ENCODE assay signal across 1 cellular context in the genomic region with DNA sequence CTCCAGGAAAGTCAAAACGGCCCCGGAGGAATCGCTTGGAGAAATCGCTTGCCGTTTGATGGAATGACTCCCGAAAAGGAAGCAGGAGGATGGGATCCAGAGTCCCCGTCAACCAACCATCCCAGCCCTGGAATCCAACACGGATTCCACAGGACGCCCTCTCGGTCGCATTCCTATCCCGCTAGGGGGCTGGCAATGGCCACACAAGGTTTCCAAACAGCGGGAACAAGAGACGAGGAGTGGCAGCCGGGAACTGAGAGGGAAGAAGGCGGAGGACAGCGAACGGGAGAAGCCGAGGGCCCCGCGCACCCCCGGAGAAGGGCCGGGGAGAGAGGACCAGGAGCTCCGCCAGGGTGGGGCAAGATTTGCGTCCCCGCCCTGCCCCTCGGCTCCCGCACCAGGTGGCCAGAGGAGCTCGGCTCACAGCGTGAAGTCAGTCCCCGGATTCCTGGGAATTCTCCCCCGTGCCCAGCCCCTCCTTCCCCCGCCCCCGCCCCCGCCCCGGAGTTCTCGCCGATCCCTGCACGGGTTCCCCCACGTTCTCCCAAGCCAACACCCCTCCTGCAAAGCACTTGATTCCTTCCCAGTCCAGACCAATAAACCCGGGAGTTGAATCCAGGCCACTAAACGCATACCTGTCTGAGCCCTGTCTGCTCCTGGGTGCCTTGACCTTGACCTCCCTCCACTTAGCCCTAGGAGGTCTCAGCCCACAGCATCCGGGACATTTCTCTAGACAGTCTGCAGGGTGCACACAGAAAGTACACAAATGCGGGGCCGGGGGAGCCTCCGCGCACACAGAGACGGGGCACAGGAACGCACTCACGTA.
TF ChIP-seq lines count a peak whose summit lies in the region.

No MANE protein-coding gene starts in this region.

TF ChIP-seq in HepG2, 621 proteins besides CTCF, POLR2A, EP300 and RAD21:
- TF ChIP-seq RXRB (CRISPR knock-in tag; IDR thresholded peaks at IDR 0.05; ENCODE audit: borderline replicate concordance) (no peak), ZNF766 (CRISPR knock-in tag; IDR thresholded peaks at IDR 0.05; ENCODE audit: borderline replicate concordance) (no peak)
- TF ChIP-seq, protein P1, sequence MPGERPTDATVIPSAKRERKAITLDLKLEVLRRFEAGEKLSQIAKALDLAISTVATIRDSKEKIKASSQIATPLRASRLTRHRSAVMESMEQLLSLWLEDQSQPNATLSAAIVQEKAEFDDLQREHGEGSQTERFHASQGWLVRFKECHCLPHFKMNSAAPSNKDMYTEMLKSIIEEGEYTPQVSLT (CRISPR knock-in tag; IDR thresholded peaks at IDR 0.05; ENCODE audit: borderline replicate concordance, low read depth) = no peak
- TF ChIP-seq, protein P2, sequence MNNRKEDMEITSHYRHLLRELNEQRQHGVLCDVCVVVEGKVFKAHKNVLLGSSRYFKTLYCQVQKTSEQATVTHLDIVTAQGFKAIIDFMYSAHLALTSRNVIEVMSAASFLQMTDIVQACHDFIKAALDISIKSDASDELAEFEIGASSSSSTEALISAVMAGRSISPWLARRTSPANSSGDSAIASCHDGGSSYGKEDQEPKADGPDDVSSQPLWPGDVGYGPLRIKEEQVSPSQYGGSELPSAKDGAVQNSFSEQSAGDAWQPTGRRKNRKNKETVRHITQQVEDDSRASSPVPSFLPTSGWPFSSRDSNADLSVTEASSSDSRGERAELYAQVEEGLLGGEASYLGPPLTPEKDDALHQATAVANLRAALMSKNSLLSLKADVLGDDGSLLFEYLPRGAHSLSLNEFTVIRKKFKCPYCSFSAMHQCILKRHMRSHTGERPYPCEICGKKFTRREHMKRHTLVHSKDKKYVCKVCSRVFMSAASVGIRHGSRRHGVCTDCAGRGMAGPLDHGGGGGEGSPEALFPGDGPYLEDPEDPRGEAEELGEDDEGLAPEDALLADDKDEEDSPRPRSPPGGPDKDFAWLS (CRISPR knock-in tag; IDR thresholded peaks at IDR 0.05; ENCODE audit: borderline replicate concordance) = no peak
